ENCODE assay signal across 24 cellular contexts in the genomic region with DNA sequence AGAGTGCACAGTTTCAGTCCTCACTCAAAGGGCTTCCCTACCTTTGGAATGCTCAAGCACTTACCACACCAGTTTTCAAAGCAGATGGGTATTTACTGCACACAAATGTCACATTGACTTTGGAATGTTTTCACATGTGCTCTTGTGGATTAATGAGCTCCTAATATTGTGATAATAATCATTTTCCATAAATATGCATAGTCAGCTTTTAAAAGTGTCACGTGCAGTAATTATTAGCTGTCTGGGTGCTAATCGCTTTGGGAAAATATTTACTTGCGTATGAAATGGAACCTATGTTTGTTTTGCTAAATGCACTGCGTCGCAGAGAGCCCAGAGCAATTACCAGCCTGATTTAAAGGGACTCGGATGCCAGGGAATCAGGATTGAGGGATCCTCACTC.
DNase-seq lines count a peak whose midpoint lies in the region; ATAC-seq, FAIRE-seq and TF ChIP-seq lines count a peak whose summit lies in the region.
"Had no signal": no experiment of that assay in that cellular context is flagged by ENCODE, and none has a peak within 500 bp of the region (broad histone marks: within the 10 kb centered on the region; RNA-seq: fewer than 3 reads in every experiment).

No MANE protein-coding gene starts in this region.

- no peaks in the 10 kb centered on the region for H3K9me3 Mint-ChIP-seq in GM23338
- H3K9me3 Mint-ChIP-seq: CD4-positive, alpha-beta memory T cell had no signal

- H3K4me2 ChIP-seq in A549: no peak overlapping the region
- no peak overlapping the region for H3K4me2 ChIP-seq in GM23338

- no peak overlapping the region for H3K4me3 Mint-ChIP-seq in GM23338
- H3K4me3 Mint-ChIP-seq: CD4-positive, alpha-beta memory T cell; T-helper 17 cell had no signal

- CTCF ChIA-PET in A549 (lab: Yijun Ruan, JAX): interaction anchor here (0.8 kb wide), 1 partner anchor 48 kb away, joined by 3 read pairs; no protein-coding TSS in a partner anchor

- no peaks in the 10 kb centered on the region for H3K27me3 ChIP-seq in GM23338 (ENCODE audit: insufficient read depth)
- H3K27me3 ChIP-seq: MG63 had no signal

- 42% methylated on average over 6 of the region's 6 CpGs for WGBS in A549 (ENCODE audit: missing lambda C conversion rate)

- no peaks in the 10 kb centered on the region for H3F3A ChIP-seq in GM23338 (replicated peaks; ENCODE audit: low read depth)

- H3K4me3 ChIP-seq in A549 (no peak overlapping the region), GM23338 (no peak overlapping the region)
- H3K4me3 ChIP-seq: MG63 had no signal

- H3K4me1 ChIP-seq in A549 (no peaks in the 10 kb centered on the region), GM23338 (ENCODE audit: insufficient read depth) (no peaks in the 10 kb centered on the region)
- H3K4me1 ChIP-seq: Caco-2 had no signal

- no peak for TF ChIP-seq POLR2A in A549 (IDR thresholded peaks at IDR 0.05; ENCODE audit: low read length)

- no peak for TF ChIP-seq EP300 in A549 (IDR thresholded peaks at IDR 0.05)

- H3K9me2 ChIP-seq in GM23338 (ENCODE audit: insufficient read depth): no peaks in the 10 kb centered on the region

- no peaks in the 10 kb centered on the region for H3K79me2 ChIP-seq in GM23338 (replicated peaks; ENCODE audit: insufficient read depth)

- ATAC-seq in A549: no peak
- no peak for ATAC-seq in GM23338
- ATAC-seq: SK-N-SH treated with all-trans-retinoic acid at 6 μM for 48 hours, T-helper 17 cell had no signal

- H4K20me1 ChIP-seq in GM23338 (replicated peaks; ENCODE audit: insufficient read depth): no peaks in the 10 kb centered on the region

- H3K36me3 ChIP-seq in GM23338 (ENCODE audit: insufficient read depth): no peaks in the 10 kb centered on the region
- H3K36me3 ChIP-seq: MG63 had no signal

- no peak for TF ChIP-seq RAD21 in A549 (conservative IDR thresholded peaks at IDR 0.05 in 1 of 2, IDR thresholded peaks at IDR 0.05 in 1 of 2)

- H3K27me3 Mint-ChIP-seq in GM23338 (ENCODE audit: insufficient read depth, low read depth, poor library complexity): peaks cover 1% of the 10 kb centered on the region

- DNase-seq in A549 (ENCODE audit: low read depth in 1 of 2, low spot score in 1 of 2): no peak
- DNase-seq in GM23338 (ENCODE audit: low spot score): no peak
- peak; percentile 60 for DNase-seq in NCI-H146 (lab: John Stamatoyannopoulos, UW)
- DNase-seq in SHP77 (lab: John Stamatoyannopoulos, UW): no peak
- DNase-seq in NOMO-1 treated with dmso at 0.1 percent for 144 hours (lab: John Stamatoyannopoulos, UW; ENCODE audit: unreplicated experiment): no peak
- no peak for DNase-seq in NK-92 (lab: John Stamatoyannopoulos, UW; ENCODE audit: unreplicated experiment)
- DNase-seq: C1 segment of cervical spinal cord; Caco-2; CD4-positive, alpha-beta memory T cell; GOT3; HCEC 1CT; KG1; MG63; NCI-H1694 treated with DMSO at 0.1 percent for 48 hours; NCI-H2171; NCI-H226; NCI-H510A; NCI-H774; T-helper 17 cell; T1000 had no signal

- H3K4me1 Mint-ChIP-seq in GM23338: no peaks in the 10 kb centered on the region; the same call in 2 of the 3 replicates
- H3K4me1 Mint-ChIP-seq: CD4-positive, alpha-beta memory T cell; T-helper 17 cell had no signal

- no peak for FAIRE-seq in A549 (lab: Jason Lieb, UNC)
- FAIRE-seq: G401.6, RCC 7860 had no signal

- 0 out of 2 replicates have a peak overlapping the region, but pooled peaks have one; percentile 80 for H2AFZ ChIP-seq in GM23338

- POLR2A ChIA-PET in A549 (lab: Yijun Ruan, JAX): no interaction called here

- no peaks in the 10 kb centered on the region for H3K36me3 Mint-ChIP-seq in GM23338 (ENCODE audit: low read depth)
- H3K36me3 Mint-ChIP-seq: CD4-positive, alpha-beta memory T cell had no signal

- TF ChIP-seq CTCF in A549 (IDR thresholded peaks at IDR 0.05) (no peak), GM23338 (conservative IDR thresholded peaks at IDR 0.05; ENCODE audit: low read depth in 2 of 2) (no peak), VCaP (conservative IDR thresholded peaks at IDR 0.05) (no peak)

- H3K27ac ChIP-seq in A549 (no peak overlapping the region), GM23338 (ENCODE audit: low read depth) (no peak overlapping the region), VCaP (peak overlapping the region; percentile 30)

- H3K9me3 ChIP-seq in A549: no peaks in the 10 kb centered on the region
- H3K9me3 ChIP-seq: Caco-2, MG63 had no signal

- H3K27ac Mint-ChIP-seq in GM23338: no peak overlapping the region
- H3K27ac Mint-ChIP-seq: CD4-positive, alpha-beta memory T cell; T-helper 17 cell had no signal

TF ChIP-seq in A549, 52 proteins besides CTCF, POLR2A, EP300 and RAD21:
- TF ChIP-seq BHLHE40 (IDR thresholded peaks at IDR 0.05; ENCODE audit: low read depth, low read length) (no peak), CHD2 (IDR thresholded peaks at IDR 0.05; ENCODE audit: low read length, partially characterized antibody) (no peak), MAFK (IDR thresholded peaks at IDR 0.05; ENCODE audit: partially characterized antibody) (peak; percentile 84)
- TF ChIP-seq, protein P1, sequence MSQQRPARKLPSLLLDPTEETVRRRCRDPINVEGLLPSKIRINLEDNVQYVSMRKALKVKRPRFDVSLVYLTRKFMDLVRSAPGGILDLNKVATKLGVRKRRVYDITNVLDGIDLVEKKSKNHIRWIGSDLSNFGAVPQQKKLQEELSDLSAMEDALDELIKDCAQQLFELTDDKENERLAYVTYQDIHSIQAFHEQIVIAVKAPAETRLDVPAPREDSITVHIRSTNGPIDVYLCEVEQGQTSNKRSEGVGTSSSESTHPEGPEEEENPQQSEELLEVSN (IDR thresholded peaks at IDR 0.05; ENCODE audit: borderline replicate concordance, low read depth): no peak

TF ChIP-seq in GM23338, 12 proteins besides CTCF, POLR2A, EP300 and RAD21:
- TF ChIP-seq STAT1 (IDR thresholded peaks at IDR 0.05; ENCODE audit: unreplicated experiment) (no peak), ZNF114 (CRISPR knock-in tag; IDR thresholded peaks at IDR 0.05) (no peak), EZH2phosphoT487 (IDR thresholded peaks at IDR 0.05; ENCODE audit: unreplicated experiment) (no peak), EZH2 (IDR thresholded peaks at IDR 0.05; ENCODE audit: low read depth, unreplicated experiment) (no peak), ZNF331 (CRISPR knock-in tag; IDR thresholded peaks at IDR 0.05; ENCODE audit: low read depth) (no peak), POLR2AphosphoS5 (IDR thresholded peaks at IDR 0.05; ENCODE audit: low read depth) (no peak)
- TF ChIP-seq, protein P2, sequence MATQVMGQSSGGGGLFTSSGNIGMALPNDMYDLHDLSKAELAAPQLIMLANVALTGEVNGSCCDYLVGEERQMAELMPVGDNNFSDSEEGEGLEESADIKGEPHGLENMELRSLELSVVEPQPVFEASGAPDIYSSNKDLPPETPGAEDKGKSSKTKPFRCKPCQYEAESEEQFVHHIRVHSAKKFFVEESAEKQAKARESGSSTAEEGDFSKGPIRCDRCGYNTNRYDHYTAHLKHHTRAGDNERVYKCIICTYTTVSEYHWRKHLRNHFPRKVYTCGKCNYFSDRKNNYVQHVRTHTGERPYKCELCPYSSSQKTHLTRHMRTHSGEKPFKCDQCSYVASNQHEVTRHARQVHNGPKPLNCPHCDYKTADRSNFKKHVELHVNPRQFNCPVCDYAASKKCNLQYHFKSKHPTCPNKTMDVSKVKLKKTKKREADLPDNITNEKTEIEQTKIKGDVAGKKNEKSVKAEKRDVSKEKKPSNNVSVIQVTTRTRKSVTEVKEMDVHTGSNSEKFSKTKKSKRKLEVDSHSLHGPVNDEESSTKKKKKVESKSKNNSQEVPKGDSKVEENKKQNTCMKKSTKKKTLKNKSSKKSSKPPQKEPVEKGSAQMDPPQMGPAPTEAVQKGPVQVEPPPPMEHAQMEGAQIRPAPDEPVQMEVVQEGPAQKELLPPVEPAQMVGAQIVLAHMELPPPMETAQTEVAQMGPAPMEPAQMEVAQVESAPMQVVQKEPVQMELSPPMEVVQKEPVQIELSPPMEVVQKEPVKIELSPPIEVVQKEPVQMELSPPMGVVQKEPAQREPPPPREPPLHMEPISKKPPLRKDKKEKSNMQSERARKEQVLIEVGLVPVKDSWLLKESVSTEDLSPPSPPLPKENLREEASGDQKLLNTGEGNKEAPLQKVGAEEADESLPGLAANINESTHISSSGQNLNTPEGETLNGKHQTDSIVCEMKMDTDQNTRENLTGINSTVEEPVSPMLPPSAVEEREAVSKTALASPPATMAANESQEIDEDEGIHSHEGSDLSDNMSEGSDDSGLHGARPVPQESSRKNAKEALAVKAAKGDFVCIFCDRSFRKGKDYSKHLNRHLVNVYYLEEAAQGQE (IDR thresholded peaks at IDR 0.05; ENCODE audit: unreplicated experiment): no peak
